In the genomic region with DNA sequence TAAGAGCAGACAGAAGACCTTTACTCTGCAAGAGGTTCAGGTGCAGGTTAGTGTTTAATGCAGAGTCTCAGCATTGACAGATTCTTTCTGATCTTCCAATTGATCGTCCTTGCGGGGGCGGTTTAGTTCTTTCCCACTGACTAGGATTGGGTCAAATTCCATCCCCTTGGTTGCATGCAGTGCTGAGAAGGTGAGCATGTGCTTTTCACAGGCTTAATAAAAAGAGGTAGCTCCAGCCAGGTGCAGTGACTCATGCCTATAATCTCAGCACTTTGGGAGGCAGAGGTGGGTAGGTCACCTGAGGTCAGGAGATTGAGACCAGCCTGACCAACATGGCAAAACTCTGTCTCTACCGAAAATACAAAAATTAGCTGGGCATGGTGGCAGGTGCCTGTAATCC, we compare ENCODE assay signal across 20 cellular contexts. TPM values are rescaled to one million over a fixed set of nuclear protein-coding genes. Genes with fewer than 3 reads are reported as not detected.
DNase-seq lines count a peak whose midpoint lies in the region; ATAC-seq, FAIRE-seq and TF ChIP-seq lines count a peak whose summit lies in the region.
"Had no signal": no experiment of that assay in that cellular context is flagged by ENCODE, and none has a peak within 500 bp of the region (broad histone marks: within the 10 kb centered on the region; RNA-seq: fewer than 3 reads in every experiment).

No MANE protein-coding gene starts in this region.

- H3K9me3 ChIP-seq in PC-9 (ENCODE audit: insufficient read depth, low read depth) (no peaks in the 10 kb centered on the region), K562 (replicated peaks; ENCODE audit: control insufficient read depth, insufficient read depth, low read depth, low read length) (no peaks in the 10 kb centered on the region)
- no peaks in the 10 kb centered on the region for H3K9me3 ChIP-seq in naive thymus-derived CD4-positive, alpha-beta T cell (ENCODE audit: control insufficient read depth in 2 of 3, low read length in 3 of 3)
- H3K9me3 ChIP-seq: HAP-1, left lung, ovary, SJCRH30, thoracic aorta had no signal

- H2AFZ ChIP-seq in PC-9 (no peak overlapping the region), K562 (ENCODE audit: low read depth, low read length) (no peak overlapping the region)

- H3K27ac ChIP-seq in PC-9 (peak overlapping the region; percentile 69), K562 (ENCODE audit: extremely low read depth, low read depth, low read length) (no peak overlapping the region)
- H3K27ac ChIP-seq in naive thymus-derived CD4-positive, alpha-beta T cell (ENCODE audit: low read depth, low read length) = no peak overlapping the region
- H3K27ac ChIP-seq: coronary artery, left lung, ovary, SJCRH30, thoracic aorta had no signal

- no peak for TF ChIP-seq EP300 in K562 (IDR thresholded peaks at IDR 0.05; ENCODE audit: low read length)

- no peak for ATAC-seq in K562
- ATAC-seq in naive thymus-derived CD4-positive, alpha-beta T cell = no peak

- TF ChIP-seq RAD21 in K562 (CRISPR knock-in tag; conservative IDR thresholded peaks at IDR 0.05 in 1 of 2, IDR thresholded peaks at IDR 0.05 in 1 of 2) = no peak

- H3K4me3 Mint-ChIP-seq in naive thymus-derived CD4-positive, alpha-beta T cell = no peak overlapping the region
- H3K4me3 Mint-ChIP-seq: activated B cell treated with CpG ODN at 0.5 μM for 24 hours; activated CD8-positive, alpha-beta memory T cell treated with anti-CD3 and anti-CD28 coated beads, Interleukin-2, amount 10 ng/mL, durations not matched to agents 7 days and 5 days; activated naive CD4-positive, alpha-beta T cell treated with anti-CD3 and anti-CD28 coated beads, Interleukin-2, amount 10 ng/mL, durations not matched to agents 7 days and 5 days; T-helper 2 cell treated with Interferon-gamma antibody and Interleukin-4, amounts not matched to agents 5 μg/mL and 100 μg/mL, for 36 hours had no signal

- in situ Hi-C loops in K562 (cut with MboI) = loop anchor here (10.0 kb wide), 1 partner anchor 309 kb away; no protein-coding TSS in a partner anchor

- POLR2A ChIA-PET in PC-9 (lab: Charles Lee; ENCODE audit: unreplicated experiment) (interaction anchor here (0.5 to 0.6 kb wide), 4 partner anchors 67 to 451 kb away, joined by 3 to 4 read pairs (median 3); no protein-coding TSS in a partner anchor), K562 (lab: Yijun Ruan, JAX) (interaction anchor here (0.9 to 1.0 kb wide), 2 partner anchors 9 to 203 kb away, joined by 3 read pairs; no protein-coding TSS in a partner anchor)
- POLR2A ChIA-PET in naive thymus-derived CD4-positive, alpha-beta T cell (lab: Charles Lee) = interaction anchor here (1.2 kb wide), 1 partner anchor 183 kb away, joined by 3 read pairs; the partner anchor contains the start of gene PYCARD

- no peak overlapping the region for H3K27ac Mint-ChIP-seq in naive thymus-derived CD4-positive, alpha-beta T cell
- H3K27ac Mint-ChIP-seq: activated B cell treated with CpG ODN at 0.5 μM for 24 hours; activated naive CD4-positive, alpha-beta T cell treated with anti-CD3 and anti-CD28 coated beads, Interleukin-2, amount 10 ng/mL, durations not matched to agents 7 days and 5 days; T-helper 2 cell treated with Interferon-gamma antibody and Interleukin-4, amounts not matched to agents 5 μg/mL and 100 μg/mL, for 36 hours had no signal

- peaks cover 29% of the 10 kb centered on the region for H3K4me1 ChIP-seq in PC-9 (replicated peaks; ENCODE audit: insufficient read depth)
- H3K4me1 ChIP-seq in K562 (replicated peaks in 1 of 2; ENCODE audit: control insufficient read depth in 2 of 2, insufficient read depth in 2 of 2, low read length in 2 of 2) = peaks cover 0 to 5% of the 10 kb centered on the region in 2 experiments; a peak in 2 of 5 replicates
- no peaks in the 10 kb centered on the region for H3K4me1 ChIP-seq in naive thymus-derived CD4-positive, alpha-beta T cell (ENCODE audit: control insufficient read depth in 2 of 2, insufficient read depth in 2 of 2, low read length in 2 of 2)
- H3K4me1 ChIP-seq: HAP-1, left lung, SJCRH30 had no signal

- H3K9me1 ChIP-seq in K562 (ENCODE audit: control insufficient read depth, insufficient read depth, low read length) = no peaks in the 10 kb centered on the region

- H4K20me1 ChIP-seq in PC-9 (ENCODE audit: insufficient read depth) = no peaks in the 10 kb centered on the region
- H4K20me1 ChIP-seq in K562 (replicated peaks; ENCODE audit: control insufficient read depth, insufficient read depth, low read length) = no peaks in the 10 kb centered on the region

- intact Hi-C loops in PC-9 (cut with micrococcal nuclease; ENCODE audit: unreplicated experiment) = loop anchor here (5.0 to 10.0 kb wide), 4 partner anchors 67 to 398 kb away; partner anchors contain the start of genes HSD3B7, PYCARD and VKORC1
- intact Hi-C loops in K562 (cut with micrococcal nuclease) = loop anchor here (10.0 kb wide), 3 partner anchors 59 to 489 kb away; partner anchors contain the start of genes ZNF267 and ZNF843
- intact Hi-C loops in naive thymus-derived CD4-positive, alpha-beta T cell (cut with micrococcal nuclease) = loop anchor here in 1 of 2 donors (5.0 kb wide), 1 partner anchor 37 kb away; no protein-coding TSS in a partner anchor

- H3F3A ChIP-seq in PC-9 (ENCODE audit: insufficient read depth, low read depth) = peaks cover 22% of the 10 kb centered on the region

- no peak overlapping the region for H3K9ac ChIP-seq in K562 (ENCODE audit: insufficient read depth in 1 of 2, low read depth in 2 of 2, low read length in 2 of 2)

- no peaks in the 10 kb centered on the region for H3K36me3 ChIP-seq in PC-9 (ENCODE audit: low read depth)
- no peaks in the 10 kb centered on the region for H3K36me3 ChIP-seq in K562 (ENCODE audit: control insufficient read depth, insufficient read depth, low read length)
- no peaks in the 10 kb centered on the region for H3K36me3 ChIP-seq in naive thymus-derived CD4-positive, alpha-beta T cell (ENCODE audit: control insufficient read depth in 2 of 3, insufficient read depth in 3 of 3, low read length in 3 of 3)
- H3K36me3 ChIP-seq: HAP-1, ovary, SJCRH30, thoracic aorta had no signal

- no peaks in the 10 kb centered on the region for H3K27me3 ChIP-seq in PC-9 (ENCODE audit: insufficient read depth, low read depth)
- peaks cover 11 to 40% of the 10 kb centered on the region in 2 experiments for H3K27me3 ChIP-seq in K562 (ENCODE audit: control insufficient read depth in 2 of 2, insufficient read depth in 2 of 2, low read length in 2 of 2)
- peaks cover 0 to 4% of the 10 kb centered on the region in 2 donors for H3K27me3 ChIP-seq in naive thymus-derived CD4-positive, alpha-beta T cell (ENCODE audit: control insufficient read depth in 2 of 2, insufficient read depth in 2 of 2, low read length in 2 of 2)
- H3K27me3 ChIP-seq: ovary, SJCRH30 had no signal

- H3K9me2 ChIP-seq in PC-9 (ENCODE audit: insufficient read depth) = no peaks in the 10 kb centered on the region

- FAIRE-seq in K562 (lab: Jason Lieb, UNC) = no peak
- FAIRE-seq: endothelial cell of umbilical vein had no signal

- BruUV-seq in PC-9 (replicated peaks; lab: Mats Ljungman, UMichigan) = no TSS peak
- no TSS peak for BruUV-seq in K562 (replicated peaks; lab: Mats Ljungman, UMichigan)

- peak; percentile 54 to 88 for DNase-seq in PC-9
- no peak for DNase-seq in K562 (ENCODE audit: extremely low read depth in 1 of 4, low spot score in 3 of 4)
- peak; percentile 16 for DNase-seq in mucosa of gallbladder (ENCODE audit: low spot score)
- DNase-seq in naive thymus-derived CD4-positive, alpha-beta T cell = no peak
- no peak for DNase-seq in stimulated activated CD8-positive, alpha-beta memory T cell treated with anti-CD3 and anti-CD28 coated beads, Interleukin-4, amount 100 ng/mL, for 48 hours
- DNase-seq: activated B cell treated with CpG ODN at 0.5 μM for 24 hours; activated CD8-positive, alpha-beta memory T cell treated with anti-CD3 and anti-CD28 coated beads, Interleukin-2, amount 10 ng/mL, durations not matched to agents 7 days and 5 days; activated naive CD4-positive, alpha-beta T cell treated with anti-CD3 and anti-CD28 coated beads, Interleukin-2, amount 10 ng/mL, durations not matched to agents 7 days and 5 days; foreskin melanocyte; left lung; NCI-H1092; NCI-H510A treated with DMSO at 0.1 percent for 48 hours; ovary; SJCRH30 had no signal

- no peak for TF ChIP-seq CTCF in PC-9 (conservative IDR thresholded peaks at IDR 0.05)
- TF ChIP-seq CTCF in K562 (IDR thresholded peaks at IDR 0.05 in 2 of 3, conservative IDR thresholded peaks at IDR 0.05 in 1 of 3; ENCODE audit: insufficient read depth in 2 of 3, low read depth in 1 of 3, low read length in 3 of 3) = no peak

- peaks cover 5 to 19% (median 6%) of the 10 kb centered on the region in 5 donors for H3K27me3 Mint-ChIP-seq in naive thymus-derived CD4-positive, alpha-beta T cell

- TF ChIP-seq POLR2A in K562 (conservative IDR thresholded peaks at IDR 0.05) = no peak

- peaks cover 0 to 1% (median 0%) of the 10 kb centered on the region in 11 donors for H3K9me3 Mint-ChIP-seq in naive thymus-derived CD4-positive, alpha-beta T cell
- H3K9me3 Mint-ChIP-seq: activated B cell treated with CpG ODN at 0.5 μM for 24 hours; activated naive CD4-positive, alpha-beta T cell treated with anti-CD3 and anti-CD28 coated beads, Interleukin-2, amount 10 ng/mL, durations not matched to agents 7 days and 5 days; T-helper 2 cell treated with Interferon-gamma antibody and Interleukin-4, amounts not matched to agents 5 μg/mL and 100 μg/mL, for 36 hours had no signal

- H3K79me2 ChIP-seq in PC-9 (ENCODE audit: low read depth) (no peaks in the 10 kb centered on the region), K562 (ENCODE audit: control insufficient read depth, insufficient read depth, low read length) (no peaks in the 10 kb centered on the region)

- H3K4me3 ChIP-seq in PC-9 (no peak overlapping the region), K562 (no peak overlapping the region)
- no peak overlapping the region for H3K4me3 ChIP-seq in naive thymus-derived CD4-positive, alpha-beta T cell (ENCODE audit: low read length)
- H3K4me3 ChIP-seq: coronary artery, HAP-1, left lung, ovary, SJCRH30, thoracic aorta had no signal

- H3K36me3 Mint-ChIP-seq in naive thymus-derived CD4-positive, alpha-beta T cell = no peaks in the 10 kb centered on the region
- H3K36me3 Mint-ChIP-seq: activated CD8-positive, alpha-beta memory T cell treated with anti-CD3 and anti-CD28 coated beads, Interleukin-2, amount 10 ng/mL, durations not matched to agents 7 days and 5 days; activated naive CD4-positive, alpha-beta T cell treated with anti-CD3 and anti-CD28 coated beads, Interleukin-2, amount 10 ng/mL, durations not matched to agents 7 days and 5 days had no signal

- H3K4me2 ChIP-seq in PC-9 = peak overlapping the region; percentile 54
- no peak overlapping the region for H3K4me2 ChIP-seq in K562 (ENCODE audit: insufficient read depth, low read length)

- H3K4me1 Mint-ChIP-seq in naive thymus-derived CD4-positive, alpha-beta T cell = peaks cover 0 to 23% (median 3%) of the 10 kb centered on the region in 7 donors

- CTCF ChIA-PET in PC-9 (lab: Charles Lee) (interaction anchor here (0.7 to 1.3 kb wide), 5 partner anchors 17 to 488 kb away, joined by 3 to 16 read pairs (median 5); partner anchors contain the start of genes ZNF267 and ZNF843), K562 (lab: Yijun Ruan, JAX; ENCODE audit: low intra/inter-chr PET ratio) (no interaction called here)
- CTCF ChIA-PET in naive thymus-derived CD4-positive, alpha-beta T cell (lab: Charles Lee) = interaction anchor here (0.6 kb wide), 1 partner anchor 127 kb away, joined by 3 read pairs; no protein-coding TSS in a partner anchor

- 8% methylated on average over 4 of the region's 4 CpGs for WGBS in K562 (ENCODE audit: insufficient coverage, low coverage, missing lambda C conversion rate)

RNA-seq across cellular contexts. Expression of gene ITGAD, which starts 7.5 kb away (rescaled TPM):
- not detected in 2 replicates for total RNA-seq in PC-9 (2021)
- total RNA-seq in K562 (2011; cell fraction: chromatin; rRNA removed; ENCODE audit: low replicate concordance) = not detected in 2 replicates
- not detected in 2 replicates for total RNA-seq in K562 (2011; cell fraction: nucleolus; rRNA removed)
- total RNA-seq in K562 (2011; cell fraction: nucleoplasm; rRNA removed) = not detected in 2 replicates
- not detected in 2 replicates for total RNA-seq in K562 (2014; rRNA removed)
- total RNA-seq in K562 (2014; rRNA removed; fragmentation: Illumina TruSeq; extraction: Trizol) = not detected in 2 replicates
- total RNA-seq in K562 (2015; rRNA removed; fragmentation: Illumina TruSeq; extraction: Trizol) = not detected in 2 replicates
- not detected in 2 replicates for total RNA-seq in K562 (2021)
- not detected in 2 replicates for polyA plus RNA-seq in K562 (2011; rRNA removed)
- not detected in 2 replicates for polyA plus RNA-seq in K562 (2011; cell fraction: cytosol; rRNA removed)
- polyA plus RNA-seq in K562 (2011; cell fraction: nucleus; rRNA removed) = not detected in 2 replicates
- polyA plus RNA-seq in K562 (2012) = not detected in 2 replicates
- not detected in 2 replicates for polyA plus RNA-seq in K562 (2014; fragmentation: Illumina TruSeq; extraction: Trizol)
- polyA plus RNA-seq in K562 (2014; fragmentation: Nextera tagmentation; extraction: Ambion mirVana) = not detected
- polyA plus RNA-seq in K562 (2014; rRNA removed) = not detected in 2 replicates
- not detected in 2 replicates for polyA minus RNA-seq in K562 (2011; rRNA and poly(A)+ RNA removed)
- polyA minus RNA-seq in K562 (2011; cell fraction: cytosol; rRNA and poly(A)+ RNA removed) = not detected in 2 replicates
- polyA minus RNA-seq in K562 (2011; cell fraction: nucleus; rRNA and poly(A)+ RNA removed) = not detected in 2 replicates
- 0.09 TPM for total RNA-seq in mucosa of gallbladder
- 1 to 10 TPM in 1 of 5 experiments, under 1 TPM in 1, not detected in 3; 0.24 to 1.3 TPM for total RNA-seq in naive thymus-derived CD4-positive, alpha-beta T cell
- polyA plus RNA-seq in naive thymus-derived CD4-positive, alpha-beta T cell = not detected
- total RNA-seq: endothelial cell of umbilical vein, myocyte, SJCRH30 had no signal
- polyA plus RNA-seq: endothelial cell of umbilical vein had no signal

RNA-seq across cellular contexts. Expression of gene ITGAX, which starts 30.7 kb away (rescaled TPM):
- 1.1 and 1.2 TPM in 2 replicates for total RNA-seq in PC-9 (2021)
- 3.4 and 12.7 TPM in 2 replicates for total RNA-seq in K562 (2011; cell fraction: chromatin; rRNA removed; ENCODE audit: low replicate concordance)
- 3.7 and 7.0 TPM in 2 replicates for total RNA-seq in K562 (2011; cell fraction: nucleolus; rRNA removed)
- total RNA-seq in K562 (2011; cell fraction: nucleoplasm; rRNA removed) = 3.8 and 5.1 TPM in 2 replicates
- total RNA-seq in K562 (2014; rRNA removed) = 0.14 and 0.41 TPM in 2 replicates
- total RNA-seq in K562 (2014; rRNA removed; fragmentation: Illumina TruSeq; extraction: Trizol) = 0.15 TPM in 1 of 2 replicates, not detected in the other
- total RNA-seq in K562 (2015; rRNA removed; fragmentation: Illumina TruSeq; extraction: Trizol) = 0.58 and 1.1 TPM in 2 replicates
- total RNA-seq in K562 (2021) = 0.35 and 0.51 TPM in 2 replicates
- polyA plus RNA-seq in K562 (2011; rRNA removed) = 0.35 and 0.39 TPM in 2 replicates
- 0.28 and 0.30 TPM in 2 replicates for polyA plus RNA-seq in K562 (2011; cell fraction: cytosol; rRNA removed)
- polyA plus RNA-seq in K562 (2011; cell fraction: nucleus; rRNA removed) = 2.2 and 3.5 TPM in 2 replicates
- polyA plus RNA-seq in K562 (2012) = 0.65 and 2.6 TPM in 2 replicates
- polyA plus RNA-seq in K562 (2014; fragmentation: Illumina TruSeq; extraction: Trizol) = 0.09 and 0.30 TPM in 2 replicates
- polyA plus RNA-seq in K562 (2014; fragmentation: Nextera tagmentation; extraction: Ambion mirVana) = under 1 TPM; 0.03 to 0.04 TPM
- polyA plus RNA-seq in K562 (2014; rRNA removed) = 0.05 and 0.35 TPM in 2 replicates
- 0.95 and 1.2 TPM in 2 replicates for polyA minus RNA-seq in K562 (2011; rRNA and poly(A)+ RNA removed)
- polyA minus RNA-seq in K562 (2011; cell fraction: cytosol; rRNA and poly(A)+ RNA removed) = not detected in 2 replicates
- polyA minus RNA-seq in K562 (2011; cell fraction: nucleus; rRNA and poly(A)+ RNA removed) = 1.9 and 2.4 TPM in 2 replicates
- total RNA-seq in mucosa of gallbladder = 16.1 TPM
- 100 to 1,000 TPM in 1 of 5 experiments, 10 to 100 TPM in 2, 1 to 10 TPM in 2; 4.0 to 306 (median 40.2) TPM for total RNA-seq in naive thymus-derived CD4-positive, alpha-beta T cell
- under 1 TPM in 1 of 2 donors, not detected in 1; 0.05 TPM for polyA plus RNA-seq in naive thymus-derived CD4-positive, alpha-beta T cell
- total RNA-seq: SJCRH30 had no signal

RNA-seq across cellular contexts. Expression of gene COX6A2, which starts 42.5 kb away (rescaled TPM):
- total RNA-seq in PC-9 (2021) = not detected in 2 replicates
- not detected in 2 replicates for total RNA-seq in K562 (2011; cell fraction: chromatin; rRNA removed; ENCODE audit: low replicate concordance)
- not detected in 2 replicates for total RNA-seq in K562 (2011; cell fraction: nucleolus; rRNA removed)
- not detected in 2 replicates for total RNA-seq in K562 (2011; cell fraction: nucleoplasm; rRNA removed)
- total RNA-seq in K562 (2014; rRNA removed) = not detected in 2 replicates
- total RNA-seq in K562 (2014; rRNA removed; fragmentation: Illumina TruSeq; extraction: Trizol) = not detected in 2 replicates
- not detected in 2 replicates for total RNA-seq in K562 (2015; rRNA removed; fragmentation: Illumina TruSeq; extraction: Trizol)
- total RNA-seq in K562 (2021) = not detected in 2 replicates
- not detected in 2 replicates for polyA plus RNA-seq in K562 (2011; rRNA removed)
- not detected in 2 replicates for polyA plus RNA-seq in K562 (2011; cell fraction: cytosol; rRNA removed)
- not detected in 2 replicates for polyA plus RNA-seq in K562 (2011; cell fraction: nucleus; rRNA removed)
- not detected in 2 replicates for polyA plus RNA-seq in K562 (2012)
- polyA plus RNA-seq in K562 (2014; fragmentation: Illumina TruSeq; extraction: Trizol) = not detected in 2 replicates
- not detected for polyA plus RNA-seq in K562 (2014; fragmentation: Nextera tagmentation; extraction: Ambion mirVana)
- not detected in 2 replicates for polyA plus RNA-seq in K562 (2014; rRNA removed)
- polyA minus RNA-seq in K562 (2011; rRNA and poly(A)+ RNA removed) = not detected in 2 replicates
- not detected in 2 replicates for polyA minus RNA-seq in K562 (2011; cell fraction: cytosol; rRNA and poly(A)+ RNA removed)
- polyA minus RNA-seq in K562 (2011; cell fraction: nucleus; rRNA and poly(A)+ RNA removed) = not detected in 2 replicates
- 1.3 TPM for total RNA-seq in mucosa of gallbladder
- total RNA-seq in naive thymus-derived CD4-positive, alpha-beta T cell = not detected
- not detected for polyA plus RNA-seq in naive thymus-derived CD4-positive, alpha-beta T cell
- total RNA-seq: activated B cell treated with CpG ODN at 0.5 μM for 24 hours; activated CD8-positive, alpha-beta memory T cell treated with anti-CD3 and anti-CD28 coated beads, Interleukin-2, amount 10 ng/mL, durations not matched to agents 7 days and 5 days; endothelial cell of umbilical vein; ovary; SJCRH30; thoracic aorta had no signal
- polyA plus RNA-seq: endothelial cell of umbilical vein had no signal

RNA-seq across cellular contexts. Expression of gene ZNF843, which starts 56.9 kb away (rescaled TPM):
- 0.85 and 0.88 TPM in 2 replicates for total RNA-seq in PC-9 (2021)
- total RNA-seq in K562 (2011; cell fraction: chromatin; rRNA removed; ENCODE audit: low replicate concordance) = not detected in 2 replicates
- total RNA-seq in K562 (2011; cell fraction: nucleolus; rRNA removed) = 0.17 TPM in 1 of 2 replicates, not detected in the other
- 0.23 TPM in 1 of 2 replicates, not detected in the other for total RNA-seq in K562 (2011; cell fraction: nucleoplasm; rRNA removed)
- total RNA-seq in K562 (2014; rRNA removed) = not detected in 2 replicates
- not detected in 2 replicates for total RNA-seq in K562 (2014; rRNA removed; fragmentation: Illumina TruSeq; extraction: Trizol)
- not detected in 2 replicates for total RNA-seq in K562 (2015; rRNA removed; fragmentation: Illumina TruSeq; extraction: Trizol)
- total RNA-seq in K562 (2021) = 0.13 TPM in 1 of 2 replicates, not detected in the other
- polyA plus RNA-seq in K562 (2011; rRNA removed) = 0.03 and 0.06 TPM in 2 replicates
- polyA plus RNA-seq in K562 (2011; cell fraction: cytosol; rRNA removed) = 0.04 and 0.12 TPM in 2 replicates
- 0.04 and 0.06 TPM in 2 replicates for polyA plus RNA-seq in K562 (2011; cell fraction: nucleus; rRNA removed)
- polyA plus RNA-seq in K562 (2012) = 0.09 and 0.21 TPM in 2 replicates
- polyA plus RNA-seq in K562 (2014; fragmentation: Illumina TruSeq; extraction: Trizol) = 0.04 and 0.07 TPM in 2 replicates
- under 1 TPM in 1 of 2 experiments, not detected in 1; 0.06 TPM for polyA plus RNA-seq in K562 (2014; fragmentation: Nextera tagmentation; extraction: Ambion mirVana)
- not detected in 2 replicates for polyA plus RNA-seq in K562 (2014; rRNA removed)
- polyA minus RNA-seq in K562 (2011; rRNA and poly(A)+ RNA removed) = 0.03 and 0.04 TPM in 2 replicates
- not detected in 2 replicates for polyA minus RNA-seq in K562 (2011; cell fraction: cytosol; rRNA and poly(A)+ RNA removed)
- not detected in 2 replicates for polyA minus RNA-seq in K562 (2011; cell fraction: nucleus; rRNA and poly(A)+ RNA removed)
- 1.2 TPM for total RNA-seq in mucosa of gallbladder
- under 1 TPM; 0.11 to 0.54 (median 0.32) TPM for total RNA-seq in naive thymus-derived CD4-positive, alpha-beta T cell
- polyA plus RNA-seq in naive thymus-derived CD4-positive, alpha-beta T cell = under 1 TPM; 0.12 to 0.33 TPM

Comparison
In these comparisons a context has a peak if more than half of its experiments do, and no peak if none do; other contexts are left out.
1. DNase-seq: peak in PC-9 (2 of 2) and mucosa of gallbladder (single experiment); none in K562 (0 of 4), naive thymus-derived CD4-positive, alpha-beta T cell (0 of 9) and stimulated activated CD8-positive, alpha-beta memory T cell treated with anti-CD3 and anti-CD28 coated beads, Interleukin-4, amount 100 ng/mL, for 48 hours (single experiment).